In genomic region chr7:23093546-23093945, GRCh38 we compare ENCODE assay signal across 1 cellular context.
TF ChIP-seq lines count a peak whose summit lies in the region.

No MANE protein-coding gene starts in this region.

TF ChIP-seq in IMR-90, 13 proteins besides CTCF, POLR2A, EP300 and RAD21:
- TF ChIP-seq FOS (IDR thresholded peaks at IDR 0.05; ENCODE audit: low read depth, low read length) (no peak), RFX5 (IDR thresholded peaks at IDR 0.05; ENCODE audit: low read depth, low read length) (no peak), USF2 (IDR thresholded peaks at IDR 0.05; ENCODE audit: low read depth, low read length) (no peak), ELK1 (IDR thresholded peaks at IDR 0.05; ENCODE audit: borderline replicate concordance, low read depth, low read length) (no peak), MAFK (IDR thresholded peaks at IDR 0.05; ENCODE audit: low read depth, low read length) (no peak), CHD1 (IDR thresholded peaks at IDR 0.05; ENCODE audit: low read depth, low read length) (no peak), SMC3 (IDR thresholded peaks at IDR 0.05; ENCODE audit: low read depth, low read length) (no peak), MXI1 (IDR thresholded peaks at IDR 0.05; ENCODE audit: borderline replicate concordance, low read depth, low read length) (no peak), CEBPB (IDR thresholded peaks at IDR 0.05; ENCODE audit: low read depth, low read length) (no peak), BHLHE40 (IDR thresholded peaks at IDR 0.05; ENCODE audit: low read depth, low read length) (no peak), MAZ (IDR thresholded peaks at IDR 0.05; ENCODE audit: borderline replicate concordance, low read depth, low read length) (no peak), RCOR1 (IDR thresholded peaks at IDR 0.05; ENCODE audit: insufficient replicate concordance, low read length) (no peak), NFE2L2 (IDR thresholded peaks at IDR 0.05; ENCODE audit: low read depth, low read length) (no peak)
